In genomic region chr20:63402860-63403220, GRCh38 we compare ENCODE assay signal across 18 cellular contexts. TPM values are rescaled to one million over a fixed set of nuclear protein-coding genes. Genes with fewer than 3 reads are reported as not detected.
"Had no signal": no experiment of that assay in that cellular context is flagged by ENCODE, and none has a peak within 500 bp of the region (broad histone marks: within the 10 kb centered on the region; RNA-seq: fewer than 3 reads in every experiment).

No MANE protein-coding gene starts in this region.

- DNase-seq: activated CD4-positive, alpha-beta T cell treated with anti-CD3 and anti-CD28 coated beads, Interleukin-2, amount 50 U/mL, for 48 hours; activated CD4-positive, CD25-positive, alpha-beta regulatory T cell treated with anti-CD3 and anti-CD28 coated beads, Interleukin-2, amount 50 U/mL, for 72 hours; activated CD8-positive, alpha-beta memory T cell treated with anti-CD3 and anti-CD28 coated beads, Interleukin-2, amount 10 ng/mL, durations not matched to agents 7 days and 5 days; activated gamma-delta T cell; activated naive CD8-positive, alpha-beta T cell treated with anti-CD3 and anti-CD28 coated beads for 36 hours; activated T-cell treated with anti-CD3 and anti-CD28 coated beads, Interleukin-2, amount 50 U/mL, for 4 hours; lower lobe of right lung; naive B cell; stimulated activated CD4-positive, alpha-beta T cell treated with anti-CD3 and anti-CD28 coated beads, Interleukin-4, amount 100 ng/mL, for 1 hour; stimulated activated CD8-positive, alpha-beta memory T cell treated with anti-CD3 and anti-CD28 coated beads, Interleukin-4, amount 100 ng/mL, for 48 hours; stimulated activated naive CD8-positive, alpha-beta T cell treated with anti-CD3 and anti-CD28 coated beads, Interleukin-15, Interleukin-2, amounts not matched to agents 100 U/mL and 50 U/mL, for 24 hours; upper lobe of right lung had no signal

- H3K36me3 ChIP-seq: esophagus muscularis mucosa, lower lobe of right lung, suprapubic skin, upper lobe of right lung had no signal

- H3K9me3 ChIP-seq: esophagus muscularis mucosa, lower lobe of right lung, suprapubic skin, upper lobe of right lung had no signal

- H3K79me2 ChIP-seq: parathyroid adenoma had no signal

- H3K27ac ChIP-seq: esophagus muscularis mucosa, lower lobe of right lung, parathyroid adenoma, suprapubic skin, upper lobe of right lung had no signal

- H3K27me3 ChIP-seq: upper lobe of right lung had no signal

- H3K4me3 ChIP-seq: esophagus muscularis mucosa, lower lobe of right lung, suprapubic skin, upper lobe of right lung had no signal

- H2AFZ ChIP-seq: parathyroid adenoma had no signal

- H3K4me1 ChIP-seq: esophagus muscularis mucosa, lower lobe of right lung, parathyroid adenoma, suprapubic skin, upper lobe of right lung had no signal

- H3K9ac ChIP-seq: parathyroid adenoma had no signal

- ATAC-seq: activated CD8-positive, alpha-beta memory T cell treated with anti-CD3 and anti-CD28 coated beads, Interleukin-2, amount 10 ng/mL, durations not matched to agents 7 days and 5 days; activated T-cell treated with anti-CD3 and anti-CD28 coated beads, Interleukin-2, amount 50 U/mL, for 4 hours; lower lobe of right lung; stimulated activated naive CD8-positive, alpha-beta T cell treated with anti-CD3 and anti-CD28 coated beads, Interleukin-15, Interleukin-2, amounts not matched to agents 100 U/mL and 50 U/mL, for 24 hours; upper lobe of right lung had no signal

RNA-seq across cellular contexts. Expression of gene CHRNA4, which starts 41.7 kb away (rescaled TPM):
- total RNA-seq: activated CD8-positive, alpha-beta memory T cell treated with anti-CD3 and anti-CD28 coated beads, Interleukin-2, amount 10 ng/mL, durations not matched to agents 7 days and 5 days; activated naive CD8-positive, alpha-beta T cell treated with anti-CD3 and anti-CD28 coated beads for 36 hours; activated T-cell treated with anti-CD3 and anti-CD28 coated beads, Interleukin-2, amount 50 U/mL, for 4 hours; bronchial epithelial cell; esophagus muscularis mucosa; fibroblast of villous mesenchyme; lower lobe of right lung; renal cortical epithelial cell; suprapubic skin had no signal
